10 cellular contexts compared by ENCODE assay signal in the genomic region with DNA sequence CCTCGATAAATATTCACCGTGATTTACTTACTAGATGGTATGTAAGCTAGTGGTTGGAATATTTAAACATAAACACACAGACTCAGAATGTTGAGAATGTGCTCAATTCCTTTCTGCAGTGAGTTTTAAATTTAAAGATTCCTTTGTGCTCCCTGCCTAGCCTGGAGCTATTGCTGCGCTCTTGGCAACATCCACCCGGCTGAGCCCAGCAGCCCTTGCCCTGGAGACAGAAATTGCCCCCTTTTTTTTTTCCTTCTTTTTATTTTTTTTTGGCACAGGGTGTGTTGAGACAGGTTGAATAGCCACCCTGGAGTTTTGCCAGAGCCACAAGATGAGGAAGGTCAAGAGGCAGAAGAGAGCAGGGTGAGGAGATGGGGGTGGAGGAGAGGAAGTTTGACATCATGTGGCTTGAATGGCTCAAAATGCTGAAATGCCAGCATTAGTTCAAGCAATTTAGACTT.
DNase-seq lines count a peak whose midpoint lies in the region; ATAC-seq, FAIRE-seq and TF ChIP-seq lines count a peak whose summit lies in the region.
"Had no signal": no experiment of that assay in that cellular context is flagged by ENCODE, and none has a peak within 500 bp of the region (broad histone marks: within the 10 kb centered on the region; RNA-seq: fewer than 3 reads in every experiment).

No MANE protein-coding gene starts in this region.

- peak; percentile 71 for DNase-seq in CD1c-positive myeloid dendritic cell (ENCODE audit: extremely low spot score)
- DNase-seq in NCI-H2227 treated with DMSO at 0.1 percent for 48 hours (lab: John Stamatoyannopoulos, UW): peak; percentile 11
- DNase-seq in choroid plexus epithelial cell (ENCODE audit: low read depth): peak; percentile 49
- no peak for DNase-seq in H7
- DNase-seq in NK-92 (lab: John Stamatoyannopoulos, UW; ENCODE audit: unreplicated experiment): no peak
- no peak for DNase-seq in frontal cortex (ENCODE audit: low spot score in 2 of 2)
- DNase-seq: activated naive CD4-positive, alpha-beta T cell; NCI-H2107 had no signal

- no peak for ATAC-seq in HG02678 (IDR thresholded peaks at IDR 0.05; ENCODE audit: unreplicated experiment)

- peak overlapping the region; percentile 53 for H3K27ac ChIP-seq in muscle layer of duodenum (ENCODE audit: low read length)

- no peaks in the 10 kb centered on the region for H3K9me3 ChIP-seq in muscle layer of duodenum (ENCODE audit: control insufficient read depth in 1 of 2, low read length in 2 of 2)

- no peak for TF ChIP-seq CTCF in choroid plexus epithelial cell (conservative IDR thresholded peaks at IDR 0.05; ENCODE audit: low read depth, low read length)

- H3K4me1 ChIP-seq in muscle layer of duodenum (ENCODE audit: control insufficient read depth in 1 of 2, insufficient read depth in 2 of 2, low read length in 2 of 2): peaks cover 0 to 11% of the 10 kb centered on the region in 2 donors

- H3K27me3 ChIP-seq in muscle layer of duodenum (ENCODE audit: low read depth, low read length): no peaks in the 10 kb centered on the region
- H3K27me3 ChIP-seq in H7 (ENCODE audit: control insufficient read depth, insufficient read depth, low read length): no peaks in the 10 kb centered on the region

- FAIRE-seq in frontal cortex (lab: Jason Lieb, UNC): no peak

- no peaks in the 10 kb centered on the region for H3K36me3 ChIP-seq in muscle layer of duodenum (ENCODE audit: control insufficient read depth in 1 of 2, insufficient read depth in 2 of 2, low read length in 2 of 2)
- no peaks in the 10 kb centered on the region for H3K36me3 ChIP-seq in H7 (replicated peaks; ENCODE audit: control insufficient read depth, insufficient read depth, low read length)

- H3K4me3 ChIP-seq in choroid plexus epithelial cell (ENCODE audit: low read depth, low read length): no peak overlapping the region
- no peak overlapping the region for H3K4me3 ChIP-seq in muscle layer of duodenum (ENCODE audit: low read depth in 1 of 2, low read length in 2 of 2)
- H3K4me3 ChIP-seq in H7 (ENCODE audit: insufficient read depth, low read depth, low read length): no peak overlapping the region

Comparison
In these comparisons a context has a peak if more than half of its experiments do, and no peak if none do; other contexts are left out.
1. DNase-seq: peak in CD1c-positive myeloid dendritic cell (single experiment), NCI-H2227 treated with DMSO at 0.1 percent for 48 hours (single experiment) and choroid plexus epithelial cell (single experiment); none in H7 (single experiment), NK-92 (single experiment) and frontal cortex (0 of 2).